28 cellular contexts compared by ENCODE assay signal in genomic region chr17:73826181-73826871, GRCh38.
"Had no signal": no experiment of that assay in that cellular context is flagged by ENCODE, and none has a peak within 500 bp of the region (broad histone marks: within the 10 kb centered on the region; RNA-seq: fewer than 3 reads in every experiment).

No MANE protein-coding gene starts in this region.

- H3K27ac ChIP-seq: epithelial cell of prostate, esophagus squamous epithelium, left ventricle myocardium inferior, ovary, right lobe of liver, thyroid gland, vagina had no signal

- ATAC-seq: activated CD8-positive, alpha-beta memory T cell treated with anti-CD3 and anti-CD28 coated beads, Interleukin-2, amount 10 ng/mL, durations not matched to agents 7 days and 5 days; activated CD8-positive, alpha-beta T cell treated with anti-CD3 and anti-CD28 coated beads for 36 hours; right lobe of liver; stimulated activated naive CD8-positive, alpha-beta T cell treated with anti-CD3 and anti-CD28 coated beads, Interleukin-15, amount 100 ng/mL, for 72 hours had no signal

- H3K4me1 ChIP-seq: vagina had no signal

- H3K9me3 ChIP-seq: esophagus squamous epithelium, left ventricle myocardium inferior, ovary, right lobe of liver, thyroid gland, upper lobe of left lung, vagina had no signal

- H3K36me3 Mint-ChIP-seq: activated CD8-positive, alpha-beta memory T cell treated with anti-CD3 and anti-CD28 coated beads, Interleukin-2, amount 10 ng/mL, durations not matched to agents 7 days and 5 days had no signal

- H3K27me3 ChIP-seq: ovary, right lobe of liver, thyroid gland, upper lobe of left lung, vagina had no signal

- H3K36me3 ChIP-seq: esophagus squamous epithelium, left ventricle myocardium inferior, ovary, right lobe of liver, thyroid gland, upper lobe of left lung, vagina had no signal

- H3K4me3 Mint-ChIP-seq: activated CD8-positive, alpha-beta memory T cell treated with anti-CD3 and anti-CD28 coated beads, Interleukin-2, amount 10 ng/mL, durations not matched to agents 7 days and 5 days; activated CD8-positive, alpha-beta T cell treated with anti-CD3 and anti-CD28 coated beads for 36 hours; dendritic cell treated with granulocyte-macrophage colony-stimulating factor and Interleukin-4, amounts not matched to agents 40 ng/mL and 50 ng/mL, for 4 days; nephron progenitor cell had no signal

- DNase-seq: activated CD4-positive, alpha-beta T cell treated with anti-CD3 and anti-CD28 coated beads, Interleukin-2, amount 50 U/mL, for 1 hour; activated CD4-positive, CD25-positive, alpha-beta regulatory T cell treated with anti-CD3 and anti-CD28 coated beads, Interleukin-2, amount 50 U/mL, for 72 hours; activated CD8-positive, alpha-beta memory T cell treated with anti-CD3 and anti-CD28 coated beads, Interleukin-2, amount 10 ng/mL, durations not matched to agents 7 days and 5 days; activated CD8-positive, alpha-beta T cell treated with anti-CD3 and anti-CD28 coated beads for 36 hours; activated naive CD4-positive, alpha-beta T cell; activated T-cell treated with anti-CD3 and anti-CD28 coated beads, Interleukin-2, amount 50 U/mL, for 48 hours; amniotic stem cell; caudate nucleus; esophagus squamous epithelium; foreskin melanocyte; left ventricle myocardium inferior; mesendoderm; nephron progenitor cell; ovary; right lobe of liver; stimulated activated CD4-positive, alpha-beta T cell treated with anti-CD3 and anti-CD28 coated beads, Interleukin-12 subunit alpha, Interleukin-12 subunit beta, amount 100 ng/mL, for 4 hours; stimulated activated CD4-positive, alpha-beta T cell treated with anti-CD3 and anti-CD28 coated beads, Interleukin-4, amount 100 ng/mL, for 1 hour; stimulated activated naive CD8-positive, alpha-beta T cell treated with anti-CD3 and anti-CD28 coated beads, Interleukin-15, amount 100 ng/mL, for 72 hours; substantia nigra; T-helper 2 cell; thyroid gland; upper lobe of left lung had no signal

- H3K27ac Mint-ChIP-seq: activated CD8-positive, alpha-beta memory T cell treated with anti-CD3 and anti-CD28 coated beads, Interleukin-2, amount 10 ng/mL, durations not matched to agents 7 days and 5 days; activated CD8-positive, alpha-beta T cell treated with anti-CD3 and anti-CD28 coated beads for 36 hours; dendritic cell treated with granulocyte-macrophage colony-stimulating factor and Interleukin-4, amounts not matched to agents 40 ng/mL and 50 ng/mL, for 4 days; nephron progenitor cell; progenitor cell of endocrine pancreas had no signal

- H3K9me3 Mint-ChIP-seq: activated CD8-positive, alpha-beta T cell treated with anti-CD3 and anti-CD28 coated beads for 36 hours; dendritic cell treated with granulocyte-macrophage colony-stimulating factor and Interleukin-4, amounts not matched to agents 40 ng/mL and 50 ng/mL, for 4 days; nephron progenitor cell; stimulated activated naive CD8-positive, alpha-beta T cell treated with anti-CD3 and anti-CD28 coated beads, Interleukin-15, amount 100 ng/mL, for 72 hours had no signal

- H3K4me3 ChIP-seq: esophagus squamous epithelium, left ventricle myocardium inferior, lung, ovary, right lobe of liver, skin epidermis, thyroid gland, upper lobe of left lung, vagina had no signal
